Comparison of ENCODE assay signal across 12 cellular contexts in genomic region chr17:67606471-67606870, GRCh38.
DNase-seq lines count a peak whose midpoint lies in the region; ATAC-seq and TF ChIP-seq lines count a peak whose summit lies in the region.
"Had no signal": no experiment of that assay in that cellular context is flagged by ENCODE, and none has a peak within 500 bp of the region (broad histone marks: within the 10 kb centered on the region; RNA-seq: fewer than 3 reads in every experiment).

No MANE protein-coding gene starts in this region.

- H3K4me1 Mint-ChIP-seq in H9 (peaks cover 11 to 13% of the 10 kb centered on the region in 2 experiments), chondrocyte (ENCODE audit: low read depth) (no peaks in the 10 kb centered on the region)

- no peak overlapping the region for H4K5ac ChIP-seq in H9 (ENCODE audit: insufficient read length, low read depth, low read length)

- DNase-seq in H9, result no peak
- DNase-seq in NCI-H2227 treated with DMSO at 0.1 percent for 48 hours (lab: John Stamatoyannopoulos, UW), result peak; percentile 35
- DNase-seq in dermis blood vessel endothelial cell, result peak; percentile 81
- DNase-seq in non-pigmented ciliary epithelial cell (ENCODE audit: low read depth), result peak; percentile 4
- DNase-seq in stimulated activated CD4-positive, alpha-beta T cell treated with anti-CD3 and anti-CD28 coated beads, Interleukin-4, amount 100 ng/mL, for 1 hour, result no peak
- no peak for DNase-seq in H7
- no peak for DNase-seq in chondrocyte (ENCODE audit: low spot score)
- DNase-seq: CD4-positive, alpha-beta T cell; NK-92 treated with Interleukin-12 subunit alpha and Interleukin-12 subunit beta, amount 100 ng/mL, for 24 hours had no signal

- H2AFZ ChIP-seq in H9 (ENCODE audit: low read length), result no peak overlapping the region

- no peak for ATAC-seq in GM21723 (IDR thresholded peaks at IDR 0.05; ENCODE audit: unreplicated experiment)

- H3K23ac ChIP-seq in H9 (ENCODE audit: insufficient read length, low read depth, low read length), result no peak overlapping the region

- no peaks in the 10 kb centered on the region; a peak in 1 of 7 replicates for H3K36me3 Mint-ChIP-seq in H9 (ENCODE audit: insufficient read depth in 1 of 3, low read depth in 3 of 3)
- peaks cover 2% of the 10 kb centered on the region for H3K36me3 Mint-ChIP-seq in chondrocyte (ENCODE audit: low read depth)

- H3K14ac ChIP-seq in H9 (ENCODE audit: insufficient read depth, low read length), result no peak overlapping the region

- H3K9ac ChIP-seq in H9 (ENCODE audit: extremely low read depth, insufficient read length, low read length), result no peak overlapping the region

- H3K18ac ChIP-seq in H9 (ENCODE audit: insufficient read length, low read depth, low read length), result no peak overlapping the region

- H2BK120ac ChIP-seq in H9 (ENCODE audit: low read depth, low read length, poor library complexity, severe bottlenecking), result no peak overlapping the region

- no peak overlapping the region for H4K8ac ChIP-seq in H9 (replicated peaks; ENCODE audit: insufficient read length, low read depth, low read length)

- no peak overlapping the region for H2BK12ac ChIP-seq in H9 (ENCODE audit: insufficient read length, low read depth, low read length)

- no peak for TF ChIP-seq CTCF in H9 (conservative IDR thresholded peaks at IDR 0.05)
- TF ChIP-seq CTCF in chondrocyte (IDR thresholded peaks at IDR 0.05), result no peak

- H4K91ac ChIP-seq in H9 (ENCODE audit: insufficient read length, low read depth, low read length), result no peak overlapping the region

- no peaks in the 10 kb centered on the region for H3K23me2 ChIP-seq in H9 (ENCODE audit: insufficient read length, low read depth, low read length, poor library complexity, severe bottlenecking)

- no peak overlapping the region for H3K56ac ChIP-seq in H9 (ENCODE audit: insufficient read length, low read depth, low read length)

- no peaks in the 10 kb centered on the region for H4K20me1 ChIP-seq in H9 (ENCODE audit: control insufficient read depth, insufficient read depth, insufficient read length)

- no peaks in the 10 kb centered on the region for H3K4me1 ChIP-seq in H9 (ENCODE audit: insufficient read depth, low read length)
- H3K4me1 ChIP-seq: SJSA1 had no signal

- H3K36me3 ChIP-seq in H7 (replicated peaks; ENCODE audit: control insufficient read depth, insufficient read depth, low read length), result no peaks in the 10 kb centered on the region
- H3K36me3 ChIP-seq: SJSA1 had no signal

- H3K79me2 ChIP-seq in H9 (ENCODE audit: insufficient read depth, low read length), result no peaks in the 10 kb centered on the region

- H2BK5ac ChIP-seq in H9 (ENCODE audit: insufficient read length, low read length), result no peak overlapping the region

- no peaks in the 10 kb centered on the region for H3K79me1 ChIP-seq in H9 (ENCODE audit: insufficient read depth, low read depth, low read length, poor library complexity, severe bottlenecking)

- WGBS in H9 (ENCODE audit: extremely low coverage, insufficient read length, low lambda C conversion rate), result no CpG with 5 or more reads among the region's 10 CpGs

- no peak overlapping the region for H3T11ph ChIP-seq in H9 (ENCODE audit: low read length)

- no peak overlapping the region for H3K27ac ChIP-seq in H9 (ENCODE audit: insufficient read length, low read depth, low read length)
- H3K27ac ChIP-seq: SJSA1 had no signal

- no peak overlapping the region for H2AK5ac ChIP-seq in H9 (ENCODE audit: insufficient read length, low read length)

- H3K27me3 Mint-ChIP-seq in H9 (ENCODE audit: low read depth) (no peaks in the 10 kb centered on the region), chondrocyte (ENCODE audit: low read depth) (no peaks in the 10 kb centered on the region)
- H3K27me3 Mint-ChIP-seq: CD4-positive, alpha-beta T cell had no signal

- H3K4ac ChIP-seq in H9 (ENCODE audit: low read depth, low read length), result no peak overlapping the region

- H3K4me3 Mint-ChIP-seq in H9 (no peak overlapping the region), chondrocyte (ENCODE audit: unreplicated experiment) (no peak overlapping the region)
- H3K4me3 Mint-ChIP-seq: CD4-positive, alpha-beta T cell; nephron had no signal

- no peaks in the 10 kb centered on the region for H3K9me3 Mint-ChIP-seq in H9
- no peaks in the 10 kb centered on the region for H3K9me3 Mint-ChIP-seq in chondrocyte (ENCODE audit: low read depth)
- H3K9me3 Mint-ChIP-seq: CD4-positive, alpha-beta T cell; nephron had no signal

- H2BK15ac ChIP-seq in H9 (ENCODE audit: low read depth, low read length), result no peak overlapping the region

- H3K4me2 ChIP-seq in H9 (ENCODE audit: insufficient read depth, insufficient read length, low read length), result no peak overlapping the region

- H3K27ac Mint-ChIP-seq in H9 (peak overlapping the region in 2 of 3 experiments; percentile 46 to 58; a peak in 4 of 7 replicates), chondrocyte (ENCODE audit: unreplicated experiment) (no peak overlapping the region)
- H3K27ac Mint-ChIP-seq: CD4-positive, alpha-beta T cell had no signal

- no peaks in the 10 kb centered on the region for H3K9me3 ChIP-seq in H9 (ENCODE audit: control insufficient read depth, low read depth, low read length)
- H3K9me3 ChIP-seq: SJSA1 had no signal

- no peak overlapping the region for H2BK20ac ChIP-seq in H9 (ENCODE audit: low read depth, low read length, poor library complexity, severe bottlenecking)

- H3K27me3 ChIP-seq in H9 (ENCODE audit: insufficient read depth, low read length) (no peaks in the 10 kb centered on the region), H7 (ENCODE audit: control insufficient read depth, insufficient read depth, low read length) (no peaks in the 10 kb centered on the region)
- H3K27me3 ChIP-seq: SJSA1 had no signal

- H3K4me3 ChIP-seq in H7 (ENCODE audit: insufficient read depth, low read depth, low read length), result no peak overlapping the region
- H3K4me3 ChIP-seq: SJSA1 had no signal

Comparison
In these comparisons a context has a peak if more than half of its experiments do, and no peak if none do; other contexts are left out.
1. DNase-seq: peak in NCI-H2227 treated with DMSO at 0.1 percent for 48 hours (single experiment), dermis blood vessel endothelial cell (single experiment) and non-pigmented ciliary epithelial cell (single experiment); none in H9 (single experiment), stimulated activated CD4-positive, alpha-beta T cell treated with anti-CD3 and anti-CD28 coated beads, Interleukin-4, amount 100 ng/mL, for 1 hour (single experiment), H7 (single experiment) and chondrocyte (single experiment).